In genomic region chr15:69036856-69037255, GRCh38 we compare ENCODE assay signal across 37 cellular contexts. TPM values are rescaled to one million over a fixed set of nuclear protein-coding genes. Genes with fewer than 3 reads are reported as not detected.
"Had no signal": no experiment of that assay in that cellular context is flagged by ENCODE, and none has a peak within 500 bp of the region (broad histone marks: within the 10 kb centered on the region; RNA-seq: fewer than 3 reads in every experiment).

No MANE protein-coding gene starts in this region.

- H3K27ac ChIP-seq: ascending aorta, brain microvascular endothelial cell, colonic mucosa, dorsolateral prefrontal cortex, epithelial cell of prostate, gastroesophageal sphincter, WERI-Rb-1 had no signal

- H3K27ac Mint-ChIP-seq: activated B cell treated with CpG ODN at 0.5 μM for 24 hours; activated CD8-positive, alpha-beta T cell treated with anti-CD3 and anti-CD28 coated beads for 36 hours; activated naive CD4-positive, alpha-beta T cell treated with anti-CD3 and anti-CD28 coated beads, Interleukin-2, amount 10 ng/mL, durations not matched to agents 7 days and 5 days; activated naive CD4-positive, alpha-beta T cell treated with anti-CD3 and anti-CD28 coated beads, Interleukin-2, amount 50 U/mL, for 72 hours; activated naive CD8-positive, alpha-beta T cell treated with anti-CD3 and anti-CD28 coated beads, Interleukin-2, amount 10 ng/mL, durations not matched to agents 7 days and 5 days; activated T-cell treated with anti-CD3 and anti-CD28 coated beads, Interleukin-2, amount 50 U/mL, for 24 hours; activated T-cell treated with anti-CD3 and anti-CD28 coated beads, Interleukin-2, amount 50 U/mL, for 72 hours; dendritic cell treated with granulocyte-macrophage colony-stimulating factor and Interleukin-4, amounts not matched to agents 40 ng/mL and 50 ng/mL, for 4 days; effector memory CD8-positive, alpha-beta T cell; T-helper 17 cell; T-helper 2 cell treated with Interferon-gamma antibody and Interleukin-4, amounts not matched to agents 5 μg/mL and 100 μg/mL, for 36 hours had no signal

- DNase-seq: activated B cell treated with CpG ODN at 0.5 μM for 24 hours; activated CD4-positive, alpha-beta T cell treated with anti-CD3 and anti-CD28 coated beads for 48 hours; activated CD4-positive, alpha-beta T cell treated with anti-CD3 and anti-CD28 coated beads, Interleukin-2, amount 50 U/mL, for 1 hour; activated CD4-positive, alpha-beta T cell treated with anti-CD3 and anti-CD28 coated beads, Interleukin-2, amount 50 U/mL, for 48 hours; activated CD8-positive, alpha-beta memory T cell treated with anti-CD3 and anti-CD28 coated beads for 24 hours; activated CD8-positive, alpha-beta memory T cell treated with anti-CD3 and anti-CD28 coated beads, Interleukin-2, amount 50 U/mL, for 48 hours; activated CD8-positive, alpha-beta T cell treated with anti-CD3 and anti-CD28 coated beads for 36 hours; activated gamma-delta T cell; activated naive CD4-positive, alpha-beta T cell; activated naive CD4-positive, alpha-beta T cell treated with anti-CD3 and anti-CD28 coated beads, Interleukin-2, amount 10 ng/mL, durations not matched to agents 7 days and 5 days; activated naive CD8-positive, alpha-beta T cell treated with anti-CD3 and anti-CD28 coated beads, Interleukin-2, amount 10 ng/mL, durations not matched to agents 7 days and 5 days; activated T-cell treated with anti-CD3 and anti-CD28 coated beads for 4 hours; activated T-cell treated with anti-CD3 and anti-CD28 coated beads, Interleukin-2, amount 50 U/mL, for 24 hours; activated T-cell treated with anti-CD3 and anti-CD28 coated beads, Interleukin-2, amount 50 U/mL, for 72 hours; brain microvascular endothelial cell; caudate nucleus; cerebellar nuclear complex; colonic mucosa; dorsolateral prefrontal cortex; effector CD4-positive, alpha-beta T cell; effector memory CD8-positive, alpha-beta T cell; esophagus squamous epithelium; foreskin melanocyte; head of caudate nucleus; T-helper 1 cell; T-helper 17 cell; T1000; WERI-Rb-1 had no signal

- H3K9me3 Mint-ChIP-seq: activated B cell treated with CpG ODN at 0.5 μM for 24 hours; activated CD8-positive, alpha-beta T cell treated with anti-CD3 and anti-CD28 coated beads for 36 hours; activated naive CD4-positive, alpha-beta T cell treated with anti-CD3 and anti-CD28 coated beads, Interleukin-2, amount 10 ng/mL, durations not matched to agents 7 days and 5 days; activated naive CD4-positive, alpha-beta T cell treated with anti-CD3 and anti-CD28 coated beads, Interleukin-2, amount 50 U/mL, for 72 hours; activated naive CD8-positive, alpha-beta T cell treated with anti-CD3 and anti-CD28 coated beads, Interleukin-2, amount 10 ng/mL, durations not matched to agents 7 days and 5 days; activated T-cell treated with anti-CD3 and anti-CD28 coated beads, Interleukin-2, amount 50 U/mL, for 24 hours; activated T-cell treated with anti-CD3 and anti-CD28 coated beads, Interleukin-2, amount 50 U/mL, for 72 hours; dendritic cell treated with granulocyte-macrophage colony-stimulating factor and Interleukin-4, amounts not matched to agents 40 ng/mL and 50 ng/mL, for 4 days; effector memory CD8-positive, alpha-beta T cell; T-helper 2 cell treated with Interferon-gamma antibody and Interleukin-4, amounts not matched to agents 5 μg/mL and 100 μg/mL, for 36 hours had no signal

- H3K4me1 Mint-ChIP-seq: activated naive CD8-positive, alpha-beta T cell treated with anti-CD3 and anti-CD28 coated beads, Interleukin-2, amount 10 ng/mL, durations not matched to agents 7 days and 5 days; T-helper 17 cell had no signal

- ATAC-seq: activated CD4-positive, CD25-positive, alpha-beta regulatory T cell treated with anti-CD3 and anti-CD28 coated beads, Interleukin-2, amount 50 U/mL, for 24 hours; activated CD8-positive, alpha-beta T cell treated with anti-CD3 and anti-CD28 coated beads for 36 hours; activated T-cell treated with anti-CD3 and anti-CD28 coated beads, Interleukin-2, amount 50 U/mL, for 72 hours; effector memory CD8-positive, alpha-beta T cell; gastroesophageal sphincter; T-helper 17 cell had no signal

- H3K4me3 ChIP-seq: ascending aorta, colonic mucosa, dorsolateral prefrontal cortex, esophagus squamous epithelium, gastroesophageal sphincter had no signal

- H3K4me3 Mint-ChIP-seq: activated B cell treated with CpG ODN at 0.5 μM for 24 hours; activated CD8-positive, alpha-beta T cell treated with anti-CD3 and anti-CD28 coated beads for 36 hours; activated naive CD4-positive, alpha-beta T cell treated with anti-CD3 and anti-CD28 coated beads, Interleukin-2, amount 10 ng/mL, durations not matched to agents 7 days and 5 days; activated naive CD8-positive, alpha-beta T cell treated with anti-CD3 and anti-CD28 coated beads, Interleukin-2, amount 10 ng/mL, durations not matched to agents 7 days and 5 days; activated T-cell treated with anti-CD3 and anti-CD28 coated beads, Interleukin-2, amount 50 U/mL, for 24 hours; activated T-cell treated with anti-CD3 and anti-CD28 coated beads, Interleukin-2, amount 50 U/mL, for 72 hours; dendritic cell treated with granulocyte-macrophage colony-stimulating factor and Interleukin-4, amounts not matched to agents 40 ng/mL and 50 ng/mL, for 4 days; effector memory CD8-positive, alpha-beta T cell; T-helper 17 cell; T-helper 2 cell treated with Interferon-gamma antibody and Interleukin-4, amounts not matched to agents 5 μg/mL and 100 μg/mL, for 36 hours had no signal

- H3K36me3 Mint-ChIP-seq: activated naive CD4-positive, alpha-beta T cell treated with anti-CD3 and anti-CD28 coated beads, Interleukin-2, amount 10 ng/mL, durations not matched to agents 7 days and 5 days; activated naive CD4-positive, alpha-beta T cell treated with anti-CD3 and anti-CD28 coated beads, Interleukin-2, amount 50 U/mL, for 72 hours; activated naive CD8-positive, alpha-beta T cell treated with anti-CD3 and anti-CD28 coated beads, Interleukin-2, amount 10 ng/mL, durations not matched to agents 7 days and 5 days had no signal

RNA-seq across cellular contexts. Expression of gene NOX5, which starts 22.4 kb away (rescaled TPM):
- total RNA-seq: activated CD8-positive, alpha-beta T cell treated with anti-CD3 and anti-CD28 coated beads for 36 hours; activated T-cell treated with anti-CD3 and anti-CD28 coated beads, Interleukin-2, amount 50 U/mL, for 72 hours; bronchial epithelial cell; endothelial cell of umbilical vein; T-helper 17 cell had no signal
